ENCODE assay signal across 34 cellular contexts in the genomic region with DNA sequence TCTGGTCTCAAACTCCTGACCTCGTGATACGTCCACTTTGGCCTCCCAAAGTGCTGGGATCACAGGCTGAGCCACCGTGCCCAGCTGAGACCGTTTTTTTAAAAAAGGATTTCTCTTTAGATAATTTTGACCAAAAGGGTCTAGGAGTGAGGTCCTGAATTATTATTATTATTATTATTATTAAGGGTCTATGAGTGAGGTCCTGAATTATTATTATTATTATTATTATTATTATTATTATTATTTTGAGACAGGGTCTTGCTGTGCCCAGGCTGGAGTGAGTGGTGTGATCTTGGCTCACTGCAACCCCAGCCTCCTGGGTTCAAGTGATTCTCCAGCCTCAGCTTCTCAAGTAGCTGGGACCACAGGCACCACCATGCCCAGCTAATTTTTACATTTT.
"Had no signal": no experiment of that assay in that cellular context is flagged by ENCODE, and none has a peak within 500 bp of the region (broad histone marks: within the 10 kb centered on the region; RNA-seq: fewer than 3 reads in every experiment).

No MANE protein-coding gene starts in this region.

- H3K9ac ChIP-seq: KMS-11 had no signal

- H3K4me3 ChIP-seq: MG63 had no signal

- H3K36me3 ChIP-seq: MG63 had no signal

- H3K4me2 ChIP-seq: KMS-11 had no signal

- H3K9me3 ChIP-seq: MG63 had no signal

- H3K27me3 ChIP-seq: MG63 had no signal

- DNase-seq: Karpas-422, Kasumi-1, MG63, MM.1S, MV-4-11, NCI-H1048, NCI-H1092, NCI-H1092 treated with DMSO at 0.1 percent for 48 hours, NCI-H1105, NCI-H1105 treated with DMSO at 0.1 percent for 48 hours, NCI-H1417, NCI-H1417 treated with DMSO at 0.1 percent for 48 hours, NCI-H1436, NCI-H1436 treated with DMSO at 0.1 percent for 48 hours, NCI-H146, NCI-H1694, NCI-H1694 treated with DMSO at 0.1 percent for 48 hours, NCI-H187, NCI-H187 treated with DMSO at 0.1 percent for 48 hours, NCI-H1930, NCI-H2029, NCI-H2029 treated with DMSO at 0.1 percent for 48 hours, NCI-H2081, NCI-H2081 treated with DMSO at 0.1 percent for 48 hours, NCI-H2107, NCI-H2171, NCI-H2171 treated with DMSO at 0.1 percent for 48 hours, NCI-H2227 treated with DMSO at 0.1 percent for 48 hours, NCI-H226, NCI-H345, NCI-H446, NCI-H446 treated with DMSO at 0.1 percent for 48 hours, NCI-H510A had no signal

- H3K27ac ChIP-seq: KMS-11 had no signal
